In genomic region chr5:181069767-181070491, GRCh38 we compare ENCODE assay signal across 1 cellular context.
TF ChIP-seq lines count a peak whose summit lies in the region.

No MANE protein-coding gene starts in this region.

TF ChIP-seq in GM23338, 12 proteins besides CTCF, POLR2A, EP300 and RAD21 (continued from another document):
- TF ChIP-seq ZNF462 (CRISPR knock-in tag; IDR thresholded peaks at IDR 0.05): peak; percentile 92
- TF ChIP-seq ETS1 (IDR thresholded peaks at IDR 0.05): peak; percentile 66; the same call in 1 of the 2 replicates
- no peak for TF ChIP-seq NANOG (IDR thresholded peaks at IDR 0.05; ENCODE audit: borderline replicate concordance)
- TF ChIP-seq, protein P1, sequence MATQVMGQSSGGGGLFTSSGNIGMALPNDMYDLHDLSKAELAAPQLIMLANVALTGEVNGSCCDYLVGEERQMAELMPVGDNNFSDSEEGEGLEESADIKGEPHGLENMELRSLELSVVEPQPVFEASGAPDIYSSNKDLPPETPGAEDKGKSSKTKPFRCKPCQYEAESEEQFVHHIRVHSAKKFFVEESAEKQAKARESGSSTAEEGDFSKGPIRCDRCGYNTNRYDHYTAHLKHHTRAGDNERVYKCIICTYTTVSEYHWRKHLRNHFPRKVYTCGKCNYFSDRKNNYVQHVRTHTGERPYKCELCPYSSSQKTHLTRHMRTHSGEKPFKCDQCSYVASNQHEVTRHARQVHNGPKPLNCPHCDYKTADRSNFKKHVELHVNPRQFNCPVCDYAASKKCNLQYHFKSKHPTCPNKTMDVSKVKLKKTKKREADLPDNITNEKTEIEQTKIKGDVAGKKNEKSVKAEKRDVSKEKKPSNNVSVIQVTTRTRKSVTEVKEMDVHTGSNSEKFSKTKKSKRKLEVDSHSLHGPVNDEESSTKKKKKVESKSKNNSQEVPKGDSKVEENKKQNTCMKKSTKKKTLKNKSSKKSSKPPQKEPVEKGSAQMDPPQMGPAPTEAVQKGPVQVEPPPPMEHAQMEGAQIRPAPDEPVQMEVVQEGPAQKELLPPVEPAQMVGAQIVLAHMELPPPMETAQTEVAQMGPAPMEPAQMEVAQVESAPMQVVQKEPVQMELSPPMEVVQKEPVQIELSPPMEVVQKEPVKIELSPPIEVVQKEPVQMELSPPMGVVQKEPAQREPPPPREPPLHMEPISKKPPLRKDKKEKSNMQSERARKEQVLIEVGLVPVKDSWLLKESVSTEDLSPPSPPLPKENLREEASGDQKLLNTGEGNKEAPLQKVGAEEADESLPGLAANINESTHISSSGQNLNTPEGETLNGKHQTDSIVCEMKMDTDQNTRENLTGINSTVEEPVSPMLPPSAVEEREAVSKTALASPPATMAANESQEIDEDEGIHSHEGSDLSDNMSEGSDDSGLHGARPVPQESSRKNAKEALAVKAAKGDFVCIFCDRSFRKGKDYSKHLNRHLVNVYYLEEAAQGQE (IDR thresholded peaks at IDR 0.05; ENCODE audit: unreplicated experiment): no peak
- no peak for TF ChIP-seq ZNF331 (CRISPR knock-in tag; IDR thresholded peaks at IDR 0.05; ENCODE audit: low read depth)
